ENCODE assay signal across 10 cellular contexts in genomic region chr1:246329900-246330299, GRCh38.
A peak's percentile ranks its signal among the peaks of the same experiment; 100 is the strongest.
DNase-seq lines count a peak whose midpoint lies in the region; ATAC-seq and TF ChIP-seq lines count a peak whose summit lies in the region.
"Had no signal": no experiment of that assay in that cellular context is flagged by ENCODE, and none has a peak within 500 bp of the region (broad histone marks: within the 10 kb centered on the region; RNA-seq: fewer than 3 reads in every experiment).

No MANE protein-coding gene starts in this region.

- peaks cover 38 to 64% of the 10 kb centered on the region in 2 donors for H3K36me3 Mint-ChIP-seq in stimulated activated naive B cell treated with anti-CD40 and anti-IgM and Interleukin-4, amounts not matched to agents 10 μg/mL and 1 μg/mL and 100 μg/mL, for 72 hours

- TF ChIP-seq CTCF in foreskin fibroblast (IDR thresholded peaks at IDR 0.05; ENCODE audit: low read depth, low read length) = no peak

- no peak overlapping the region for H3K4me3 ChIP-seq in foreskin fibroblast (ENCODE audit: low read depth in 1 of 2, low read length in 2 of 2)
- H3K4me3 ChIP-seq: lung had no signal

- no peak overlapping the region for H3K27ac Mint-ChIP-seq in stimulated activated naive B cell treated with anti-CD40 and anti-IgM and Interleukin-4, amounts not matched to agents 10 μg/mL and 1 μg/mL and 100 μg/mL, for 72 hours

- H3K9me3 Mint-ChIP-seq in stimulated activated naive B cell treated with anti-CD40 and anti-IgM and Interleukin-4, amounts not matched to agents 10 μg/mL and 1 μg/mL and 100 μg/mL, for 72 hours = peaks cover 0 to 7% of the 10 kb centered on the region in 2 donors

- no peak overlapping the region for H3K4me3 Mint-ChIP-seq in stimulated activated naive B cell treated with anti-CD40 and anti-IgM and Interleukin-4, amounts not matched to agents 10 μg/mL and 1 μg/mL and 100 μg/mL, for 72 hours

- DNase-seq in stimulated activated CD4-positive, alpha-beta T cell treated with anti-CD3 and anti-CD28 coated beads, Interleukin-12 subunit alpha, Interleukin-12 subunit beta, amount 100 ng/mL, for 48 hours (ENCODE audit: low read depth in 2 of 3, low spot score in 1 of 3) = peak; percentile 12 to 35 (median 15)
- no peak for DNase-seq in stimulated activated CD4-positive, alpha-beta T cell treated with anti-CD3 and anti-CD28 coated beads, Interleukin-4, amount 100 ng/mL, for 1 hour
- peak; percentile 43 for DNase-seq in stimulated activated naive B cell treated with anti-CD40 and anti-IgM and Interleukin-4, amounts not matched to agents 10 μg/mL and 1 μg/mL and 100 μg/mL, for 72 hours
- DNase-seq in DMS 273 (lab: John Stamatoyannopoulos, UW; ENCODE audit: unreplicated experiment) (no peak), foreskin fibroblast (no peak), hippocampal formation (lab: John Stamatoyannopoulos, UW) (no peak)
- DNase-seq: NCI-H774 had no signal

- peak; percentile 99 for ATAC-seq in HG02610 (IDR thresholded peaks at IDR 0.05; ENCODE audit: unreplicated experiment)
- ATAC-seq in HG03575 (IDR thresholded peaks at IDR 0.05; ENCODE audit: extremely low read depth, insufficient number of reproducible peaks, low FRiP score, unreplicated experiment) = peak; percentile 95
- peak; percentile 97 to 98 for ATAC-seq in stimulated activated naive B cell treated with anti-CD40 and anti-IgM and Interleukin-4, amounts not matched to agents 10 μg/mL and 1 μg/mL and 100 μg/mL, for 72 hours (replicated peaks)

- no peaks in the 10 kb centered on the region for H3K27me3 Mint-ChIP-seq in stimulated activated naive B cell treated with anti-CD40 and anti-IgM and Interleukin-4, amounts not matched to agents 10 μg/mL and 1 μg/mL and 100 μg/mL, for 72 hours

- peaks cover 13 to 29% of the 10 kb centered on the region in 2 donors for H3K4me1 Mint-ChIP-seq in stimulated activated naive B cell treated with anti-CD40 and anti-IgM and Interleukin-4, amounts not matched to agents 10 μg/mL and 1 μg/mL and 100 μg/mL, for 72 hours

Comparison
In these comparisons a context has a peak if more than half of its experiments do, and no peak if none do; other contexts are left out.
1. DNase-seq: peak in stimulated activated CD4-positive, alpha-beta T cell treated with anti-CD3 and anti-CD28 coated beads, Interleukin-12 subunit alpha, Interleukin-12 subunit beta, amount 100 ng/mL, for 48 hours (3 of 3) and stimulated activated naive B cell treated with anti-CD40 and anti-IgM and Interleukin-4, amounts not matched to agents 10 μg/mL and 1 μg/mL and 100 μg/mL, for 72 hours (single experiment); none in stimulated activated CD4-positive, alpha-beta T cell treated with anti-CD3 and anti-CD28 coated beads, Interleukin-4, amount 100 ng/mL, for 1 hour (single experiment), DMS 273 (single experiment), foreskin fibroblast (0 of 2) and hippocampal formation (0 of 2).
2. Peak in every context shown above with its lines, with median percentiles within 50 percentile points of each other: ATAC-seq.